12 cellular contexts compared by ENCODE assay signal in the genomic region with DNA sequence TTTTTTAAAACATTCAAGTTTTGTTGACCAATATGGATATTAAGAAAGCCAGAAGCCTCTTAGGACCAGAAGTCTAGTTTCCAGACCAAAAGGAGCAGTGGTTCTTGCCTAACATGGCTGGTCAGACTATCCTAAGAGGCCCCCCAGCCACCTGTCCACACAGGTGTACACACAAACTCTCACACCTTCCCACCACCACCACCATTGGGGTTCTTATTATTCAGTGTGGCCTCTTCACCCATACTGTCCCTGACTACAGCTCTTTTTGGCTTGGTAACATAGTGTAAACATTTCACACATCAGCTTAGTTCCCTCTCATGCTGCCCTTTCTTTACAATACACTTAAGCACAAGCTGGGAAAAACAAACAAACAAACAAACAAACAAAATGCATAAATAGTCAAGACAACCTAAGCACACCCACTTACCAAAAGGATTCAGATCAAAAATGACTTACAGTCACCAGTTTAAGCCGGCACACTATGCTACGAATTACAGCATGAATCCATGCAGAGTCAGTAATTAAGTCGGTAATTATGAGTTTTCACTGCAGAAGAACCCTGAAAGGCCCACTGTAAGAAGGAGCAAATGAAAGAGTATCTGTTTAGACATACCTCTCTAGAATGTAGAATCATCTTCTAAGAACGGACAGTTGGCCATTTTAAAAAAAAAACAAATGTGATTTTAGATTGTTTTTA. TPM values are rescaled to one million over a fixed set of nuclear protein-coding genes. Genes with fewer than 3 reads are reported as not detected.
A peak's percentile ranks its signal among the peaks of the same experiment; 100 is the strongest.
DNase-seq lines count a peak whose midpoint lies in the region; ATAC-seq and TF ChIP-seq lines count a peak whose summit lies in the region.
"Had no signal": no experiment of that assay in that cellular context is flagged by ENCODE, and none has a peak within 500 bp of the region (broad histone marks: within the 10 kb centered on the region; RNA-seq: fewer than 3 reads in every experiment).

No MANE protein-coding gene starts in this region.

- peaks cover 3% of the 10 kb centered on the region for H3K27me3 Mint-ChIP-seq in type B pancreatic cell

- intact Hi-C loops in heart right ventricle (cut with DNase I) = loop anchor here in 3 of 10 donors (5.0 to 10.0 kb wide), 4 partner anchors 42 to 274 kb away; a partner anchor contains a TSS
- intact Hi-C loops in cardiac septum (cut with DNase I) = no loop called here

- peak overlapping the region; percentile 12 for H3K4me3 Mint-ChIP-seq in type B pancreatic cell
- H3K4me3 Mint-ChIP-seq: effector memory CD8-positive, alpha-beta T cell had no signal

- H3K27ac ChIP-seq in heart right ventricle = peak overlapping the region in 8 of 10 donors; percentile 17 to 67 (median 52)
- peak overlapping the region; percentile 51 for H3K27ac ChIP-seq in brain microvascular endothelial cell
- peak overlapping the region; percentile 40 for H3K27ac ChIP-seq in muscle layer of duodenum (ENCODE audit: low read length)

- H3K36me3 Mint-ChIP-seq in type B pancreatic cell = peaks cover 34% of the 10 kb centered on the region

- H3K27me3 ChIP-seq in heart right ventricle (no peaks in the 10 kb centered on the region), brain microvascular endothelial cell (replicated peaks) (no peaks in the 10 kb centered on the region), muscle layer of duodenum (ENCODE audit: low read depth, low read length) (no peaks in the 10 kb centered on the region)

- no peaks in the 10 kb centered on the region for H3K36me3 ChIP-seq in heart right ventricle
- peaks cover 8% of the 10 kb centered on the region for H3K36me3 ChIP-seq in brain microvascular endothelial cell (replicated peaks)
- H3K36me3 ChIP-seq in muscle layer of duodenum (ENCODE audit: control insufficient read depth in 1 of 2, insufficient read depth in 2 of 2, low read length in 2 of 2) = no peaks in the 10 kb centered on the region

- no peak overlapping the region for H3K27ac Mint-ChIP-seq in type B pancreatic cell
- H3K27ac Mint-ChIP-seq: effector memory CD8-positive, alpha-beta T cell had no signal

- peak overlapping the region in 1 of 10 donors; percentile 1 for H3K4me3 ChIP-seq in heart right ventricle
- H3K4me3 ChIP-seq in brain microvascular endothelial cell (ENCODE audit: low read depth, low read length) = no peak overlapping the region
- H3K4me3 ChIP-seq in muscle layer of duodenum (ENCODE audit: low read depth in 1 of 2, low read length in 2 of 2) = peak overlapping the region in 1 of 2 donors; percentile 22

- no peak for TF ChIP-seq CTCF in heart right ventricle (IDR thresholded peaks at IDR 0.05)
- no peak for TF ChIP-seq CTCF in brain microvascular endothelial cell (IDR thresholded peaks at IDR 0.05; ENCODE audit: low read depth, low read length, missing control alignments)
- no peak for TF ChIP-seq CTCF in type B pancreatic cell (conservative IDR thresholded peaks at IDR 0.05)

- peaks cover 65% of the 10 kb centered on the region for H3K4me1 Mint-ChIP-seq in type B pancreatic cell (ENCODE audit: unreplicated experiment)

- DNase-seq in heart right ventricle (no peak), cardiac septum (ENCODE audit: low spot score) (no peak), brain microvascular endothelial cell (no peak), type B pancreatic cell (ENCODE audit: extremely low spot score, unreplicated experiment) (no peak), SKM-1 (lab: John Stamatoyannopoulos, UW; ENCODE audit: unreplicated experiment) (no peak), NCI-H1694 treated with DMSO at 0.1 percent for 48 hours (lab: John Stamatoyannopoulos, UW) (no peak)
- DNase-seq in activated CD4-positive, CD25-positive, alpha-beta regulatory T cell (lab: John Stamatoyannopoulos, UW) = no peak
- DNase-seq: activated T-cell treated with anti-CD3 and anti-CD28 coated beads for 4 hours; effector memory CD8-positive, alpha-beta T cell; Karpas-422; NCI-H345 had no signal

- peaks cover 10% of the 10 kb centered on the region for H3K9me3 Mint-ChIP-seq in type B pancreatic cell
- H3K9me3 Mint-ChIP-seq: effector memory CD8-positive, alpha-beta T cell had no signal

- ATAC-seq in heart right ventricle = no peak
- ATAC-seq: effector memory CD8-positive, alpha-beta T cell had no signal

- H3K4me1 ChIP-seq in heart right ventricle = peaks cover 11 to 66% (median 49%) of the 10 kb centered on the region in 9 donors
- H3K4me1 ChIP-seq in muscle layer of duodenum (ENCODE audit: control insufficient read depth in 1 of 2, insufficient read depth in 2 of 2, low read length in 2 of 2) = peaks cover 21 to 63% of the 10 kb centered on the region in 2 donors

- in situ Hi-C loops in brain microvascular endothelial cell (cut with HindIII; ENCODE audit: low pct_ligation_motif_present, low sequenced_read_pairs) = loop anchor here (25.0 kb wide), 1 partner anchor 102 kb away; no protein-coding TSS in a partner anchor

- WGBS in heart right ventricle, 2 donors = 68 to 72% methylated on average over 4 of the region's 4 CpGs

- no peaks in the 10 kb centered on the region for H3K9me3 ChIP-seq in heart right ventricle
- no peaks in the 10 kb centered on the region for H3K9me3 ChIP-seq in muscle layer of duodenum (ENCODE audit: control insufficient read depth in 1 of 2, low read length in 2 of 2)

RNA-seq across cellular contexts. Expression of a gene that starts 9.5 kb away (rescaled TPM):
- 10 to 100 TPM in 1 of 10 donors, 1 to 10 TPM in 9; 3.8 to 14.9 (median 5.1) TPM for total RNA-seq in heart right ventricle
- polyA plus RNA-seq in heart right ventricle = 1 to 10 TPM; 2.4 to 5.7 TPM
- total RNA-seq in cardiac septum = 7.9 TPM
- 17.9 and 35.3 TPM in 2 replicates for total RNA-seq in type B pancreatic cell (ENCODE audit: low replicate concordance)
